In genomic region chr3:1183320-1184048, GRCh38 we compare ENCODE assay signal across 1 cellular context.
TF ChIP-seq lines count a peak whose summit lies in the region.

No MANE protein-coding gene starts in this region.

TF ChIP-seq in GM12878, 131 proteins besides CTCF, POLR2A, EP300 and RAD21 (continued from another document):
- no peak for TF ChIP-seq ZNF687 (IDR thresholded peaks at IDR 0.05)
- TF ChIP-seq HDAC6 (IDR thresholded peaks at IDR 0.05; ENCODE audit: unreplicated experiment), result no peak
- TF ChIP-seq MYC (IDR thresholded peaks at IDR 0.05; ENCODE audit: insufficient read depth, insufficient read length, insufficient replicate concordance, low read length, severe bottlenecking), result no peak
- no peak for TF ChIP-seq YY1 (IDR thresholded peaks at IDR 0.05; ENCODE audit: low read depth, low read length)
TF ChIP-seq in GM12878: peak in this region for 0.
